Comparison of ENCODE assay signal across 14 cellular contexts in genomic region chr3:12659316-12660015, GRCh38. TPM values are rescaled to one million over a fixed set of nuclear protein-coding genes. Genes with fewer than 3 reads are reported as not detected.
DNase-seq lines count a peak whose midpoint lies in the region; ATAC-seq and TF ChIP-seq lines count a peak whose summit lies in the region.
"Had no signal": no experiment of that assay in that cellular context is flagged by ENCODE, and none has a peak within 500 bp of the region (broad histone marks: within the 10 kb centered on the region; RNA-seq: fewer than 3 reads in every experiment).

No MANE protein-coding gene starts in this region.

- no peak for TF ChIP-seq POLR2A in HCT116 (IDR thresholded peaks at IDR 0.05; ENCODE audit: borderline replicate concordance, extremely low read depth, insufficient read depth, insufficient read length)

- H3K4me3 ChIP-seq in AG04450 (ENCODE audit: low read depth, low read length) = no peak overlapping the region
- H3K4me3 ChIP-seq in HCT116 (replicated peaks in 1 of 2; ENCODE audit: low read depth in 1 of 2, low read length in 2 of 2) = no peak overlapping the region
- H3K4me3 ChIP-seq: adrenal gland, lung had no signal

- POLR2A ChIA-PET in AG04450 (lab: Yijun Ruan, JAX) = interaction anchor here (0.6 to 1.5 kb wide), 6 partner anchors 14 to 151 kb away, joined by 3 to 10 read pairs (median 4); no protein-coding TSS in a partner anchor
- POLR2A ChIA-PET in HCT116 (lab: Charles Lee) = interaction anchor here (0.6 kb wide), 1 partner anchor 34 kb away, joined by 3 read pairs; no protein-coding TSS in a partner anchor

- H3K4me3 Mint-ChIP-seq in central memory CD8-positive, alpha-beta T cell = peak overlapping the region; percentile 14
- H3K4me3 Mint-ChIP-seq in nephron progenitor cell = peak overlapping the region; percentile 11
- H3K4me3 Mint-ChIP-seq: activated B cell treated with CpG ODN at 0.5 μM for 24 hours had no signal

- peaks cover 37 to 48% of the 10 kb centered on the region in 2 experiments for H3K4me1 ChIP-seq in HCT116 (ENCODE audit: control insufficient read depth in 1 of 2, insufficient read depth in 2 of 2, low read length in 2 of 2)

- peak overlapping the region; percentile 66 for H3K27ac ChIP-seq in AG04450 (ENCODE audit: low read depth, low read length)
- H3K27ac ChIP-seq in HCT116 (ENCODE audit: low read depth, low read length) = peak overlapping the region; percentile 27; the same call in 1 of the 2 replicates
- H3K27ac ChIP-seq: adrenal gland had no signal

- CTCF ChIA-PET in AG04450 (lab: Charles Lee) = interaction anchor here (0.7 to 1.6 kb wide), 3 partner anchors 15 to 182 kb away, joined by 5 to 6 read pairs (median 5); partner anchors contain the start of gene RPL32
- CTCF ChIA-PET in HCT116 (lab: Charles Lee) = no interaction called here

- no peaks in the 10 kb centered on the region for H3K36me3 ChIP-seq in HCT116 (ENCODE audit: control insufficient read depth in 1 of 2, insufficient read depth in 2 of 2, low read length in 2 of 2)
- H3K36me3 ChIP-seq: adrenal gland had no signal

- no peaks in the 10 kb centered on the region for H3K9me3 Mint-ChIP-seq in central memory CD8-positive, alpha-beta T cell
- no peaks in the 10 kb centered on the region for H3K9me3 Mint-ChIP-seq in nephron progenitor cell
- H3K9me3 Mint-ChIP-seq: activated B cell treated with CpG ODN at 0.5 μM for 24 hours had no signal

- H3K27ac Mint-ChIP-seq in central memory CD8-positive, alpha-beta T cell (ENCODE audit: low read depth) = peak overlapping the region; percentile 53
- H3K27ac Mint-ChIP-seq in nephron progenitor cell = no peak overlapping the region
- H3K27ac Mint-ChIP-seq: activated B cell treated with CpG ODN at 0.5 μM for 24 hours had no signal

- DNase-seq in AG04450 (ENCODE audit: low read depth, low spot score) (no peak), HCT116 (ENCODE audit: low read depth, low spot score) (no peak), nephron progenitor cell (no peak), glomerular visceral epithelial cell (ENCODE audit: extremely low spot score) (no peak)
- no peak for DNase-seq in central memory CD8-positive, alpha-beta T cell (ENCODE audit: low spot score in 2 of 2)
- DNase-seq: activated B cell treated with CpG ODN at 0.5 μM for 24 hours; NCI-H1105 treated with DMSO at 0.1 percent for 48 hours; stimulated activated CD4-positive, alpha-beta T cell treated with anti-CD3 and anti-CD28 coated beads, Interleukin-15, amount 100 ng/mL, for 24 hours had no signal

- peaks cover 61% of the 10 kb centered on the region for H3K4me1 Mint-ChIP-seq in central memory CD8-positive, alpha-beta T cell
- peaks cover 34% of the 10 kb centered on the region for H3K4me1 Mint-ChIP-seq in nephron progenitor cell

- H3K4me2 ChIP-seq in HCT116 (ENCODE audit: low read length) = peak overlapping the region; percentile 54

- H3K36me3 Mint-ChIP-seq in central memory CD8-positive, alpha-beta T cell (ENCODE audit: insufficient read depth) = peaks cover 18% of the 10 kb centered on the region
- H3K36me3 Mint-ChIP-seq in nephron progenitor cell (ENCODE audit: low read depth) = peaks cover 23% of the 10 kb centered on the region

- TF ChIP-seq RAD21 in HCT116 (IDR thresholded peaks at IDR 0.05; ENCODE audit: low read depth) = no peak

- no peak overlapping the region for H3K9ac ChIP-seq in HCT116 (ENCODE audit: low read length)

- H3K9me3 ChIP-seq in AG04450 (ENCODE audit: control insufficient read depth, insufficient read depth, low read length) (peaks cover 3% of the 10 kb centered on the region; the same call in 1 of the 2 replicates), HCT116 (ENCODE audit: control insufficient read depth in 1 of 2, insufficient read depth in 1 of 2, low read depth in 1 of 2, low read length in 2 of 2) (no peaks in the 10 kb centered on the region)
- H3K9me3 ChIP-seq: adrenal gland had no signal

- TF ChIP-seq CTCF in AG04450 (IDR thresholded peaks at IDR 0.05; ENCODE audit: low read depth, low read length) = no peak
- no peak for TF ChIP-seq CTCF in HCT116 (IDR thresholded peaks at IDR 0.05 in 2 of 3, conservative IDR thresholded peaks at IDR 0.05 in 1 of 3; ENCODE audit: borderline replicate concordance in 1 of 3, insufficient read depth in 1 of 3, low read depth in 2 of 3, low read length in 2 of 3)
- TF ChIP-seq CTCF in nephron progenitor cell (IDR thresholded peaks at IDR 0.05) = no peak

- RAD21 ChIA-PET in HCT116 (lab: Charles Lee; ENCODE audit: low non-redundant PET in 1 of 2, low total read pairs in 2 of 2, uncharacterized antibody in 2 of 2, unreplicated experiment in 2 of 2) = no interaction called here

- intact Hi-C loops in HCT116 (cut with micrococcal nuclease) = loop anchor here (5.0 kb wide), 1 partner anchor 102 kb away; the partner anchor contains the start of gene MKRN2

- no peaks in the 10 kb centered on the region for H3K27me3 Mint-ChIP-seq in central memory CD8-positive, alpha-beta T cell
- H3K27me3 Mint-ChIP-seq in nephron progenitor cell (ENCODE audit: low read depth, poor library complexity) = no peaks in the 10 kb centered on the region
- H3K27me3 Mint-ChIP-seq: activated B cell treated with CpG ODN at 0.5 μM for 24 hours had no signal

- H3K79me2 ChIP-seq in HCT116 (ENCODE audit: insufficient read depth, low read length) = peaks cover 94% of the 10 kb centered on the region

- no peak for ATAC-seq in HCT116
- no peak for ATAC-seq in central memory CD8-positive, alpha-beta T cell (replicated peaks; ENCODE audit: extremely low read depth, poor library complexity, severe bottlenecking)
- ATAC-seq in HG02623 (IDR thresholded peaks at IDR 0.05; ENCODE audit: unreplicated experiment) = no peak
- no peak for ATAC-seq in GM18858 (IDR thresholded peaks at IDR 0.05; ENCODE audit: unreplicated experiment)
- no peak for ATAC-seq in GM21528 (IDR thresholded peaks at IDR 0.05; ENCODE audit: low FRiP score, unreplicated experiment)
- ATAC-seq: esophagus mucosa had no signal

- peaks cover 13% of the 10 kb centered on the region; the same call in 1 of the 2 replicates for H4K20me1 ChIP-seq in HCT116 (ENCODE audit: insufficient read depth)

- no peaks in the 10 kb centered on the region for H3K9me2 ChIP-seq in HCT116 (ENCODE audit: insufficient read depth)

- BruUV-seq in HCT116 (replicated peaks; lab: Mats Ljungman, UMichigan) = no TSS peak

- H2AFZ ChIP-seq in HCT116 (ENCODE audit: low read depth, low read length, poor library complexity, severe bottlenecking) = no peak overlapping the region

- no peaks in the 10 kb centered on the region for H3K27me3 ChIP-seq in AG04450 (ENCODE audit: control insufficient read depth, insufficient read depth, low read length)
- no peaks in the 10 kb centered on the region for H3K27me3 ChIP-seq in HCT116 (ENCODE audit: insufficient read depth, low read length)
- H3K27me3 ChIP-seq: adrenal gland had no signal

TF ChIP-seq in HCT116, 20 proteins besides CTCF, POLR2A, EP300 and RAD21:
- no peak for TF ChIP-seq SP1 (IDR thresholded peaks at IDR 0.05; ENCODE audit: low read depth)
- TF ChIP-seq CBX3 (IDR thresholded peaks at IDR 0.05; ENCODE audit: low read depth) = no peak
- TF ChIP-seq POLR2AphosphoS5 (IDR thresholded peaks at IDR 0.05; ENCODE audit: low read depth, low read length) = no peak
- no peak for TF ChIP-seq ZFX (IDR thresholded peaks at IDR 0.05)
- TF ChIP-seq ELF1 (IDR thresholded peaks at IDR 0.05; ENCODE audit: borderline replicate concordance, low read depth) = no peak
- TF ChIP-seq YY1 (IDR thresholded peaks at IDR 0.05; ENCODE audit: extremely low read depth, insufficient replicate concordance, low read depth, low read length) = no peak

RNA-seq across cellular contexts. Expression of gene RAF1, which starts 4.5 kb away (rescaled TPM):
- 140 and 141 TPM in 2 replicates for polyA plus RNA-seq in AG04450 (2011; rRNA removed)
- polyA minus RNA-seq in AG04450 (2011; rRNA and poly(A)+ RNA removed) = 151 and 173 TPM in 2 replicates
- 64.3 TPM for total RNA-seq in HCT116 (2021; ENCODE audit: unreplicated experiment)
- polyA plus RNA-seq in HCT116 (2012) = 49.7 and 51.0 TPM in 2 replicates
